ENCODE assay signal across 8 cellular contexts in the genomic region with DNA sequence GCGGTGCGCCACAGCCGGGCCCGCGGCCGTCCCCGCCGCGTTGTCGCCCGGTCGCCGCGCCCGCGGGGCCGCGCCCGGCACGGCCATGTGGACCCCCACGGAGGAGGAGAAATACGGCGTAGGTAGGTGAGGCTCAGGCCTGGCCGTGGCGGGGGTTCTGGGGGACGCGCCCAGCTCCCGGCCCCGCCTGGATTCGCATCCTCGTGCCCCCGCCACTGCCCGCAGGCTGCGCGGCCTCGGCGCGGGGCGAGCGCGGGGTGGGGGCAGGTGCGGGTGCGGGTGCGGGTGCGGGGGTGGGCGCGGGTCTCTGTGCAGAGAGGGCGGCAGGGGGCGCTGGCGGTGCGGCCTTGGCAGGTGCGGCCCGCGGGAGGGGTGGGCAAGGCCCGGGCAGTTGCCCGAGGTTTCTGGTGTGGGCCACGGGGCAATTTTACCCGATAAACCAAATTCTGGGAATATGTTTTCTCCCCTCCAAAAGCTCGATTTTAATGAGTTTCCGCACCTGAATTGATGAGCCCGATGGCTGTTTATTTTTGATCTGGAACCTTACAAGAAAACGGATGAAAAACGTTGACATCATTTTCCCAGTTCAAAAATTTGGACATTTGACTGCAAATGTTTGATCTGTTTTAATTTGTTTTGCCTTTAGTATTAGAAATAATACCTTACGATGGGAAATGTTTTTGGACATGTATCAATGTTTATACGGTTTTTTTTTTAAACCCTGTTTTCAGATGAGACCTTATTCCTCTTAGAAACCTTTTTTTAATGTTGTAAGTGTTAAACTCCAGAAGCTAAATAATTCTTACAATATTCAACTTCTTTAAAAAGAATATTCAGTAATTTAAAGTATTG.
DNase-seq lines count a peak whose midpoint lies in the region; ATAC-seq, FAIRE-seq and TF ChIP-seq lines count a peak whose summit lies in the region.

No MANE protein-coding gene starts in this region.

- TF ChIP-seq CTCF in astrocyte of the spinal cord (IDR thresholded peaks at IDR 0.05; ENCODE audit: low read depth, low read length): peak; percentile 21

- peak overlapping the region; percentile 15 for H3K4me3 ChIP-seq in astrocyte of the spinal cord (ENCODE audit: low read depth, low read length)

- no peak for TF ChIP-seq POLR2A in H54 (IDR thresholded peaks at IDR 0.05; ENCODE audit: low read depth, low read length)

- peak; percentile 47 for ATAC-seq in HG02759 (IDR thresholded peaks at IDR 0.05; ENCODE audit: unreplicated experiment)

- DNase-seq in Ammon's horn (ENCODE audit: low spot score) (peak; percentile 79), T-helper 9 cell (peak; percentile 44), astrocyte of the spinal cord (ENCODE audit: low read depth, low spot score) (no peak), iPS-NIHi7 (ENCODE audit: extremely low spot score) (peak; percentile 82), H54 (ENCODE audit: insufficient read length, low spot score) (no peak), COLO829 (ENCODE audit: low spot score) (no peak)
- DNase-seq in stimulated activated CD4-positive, alpha-beta T cell treated with anti-CD3 and anti-CD28 coated beads, Interleukin-1b, Interleukin-23, amount 100 ng/mL, for 4 hours (ENCODE audit: low read depth in 2 of 2): peak; percentile 55 to 65

- FAIRE-seq in H54 (lab: Jason Lieb, UNC): no peak

- in situ Hi-C loops in astrocyte of the spinal cord (cut with HindIII; ENCODE audit: low sequenced_read_pairs): no loop called here

Comparison
In these comparisons a context has a peak if more than half of its experiments do, and no peak if none do; other contexts are left out.
1. DNase-seq: peak in Ammon's horn (single experiment), T-helper 9 cell (single experiment), iPS-NIHi7 (single experiment) and stimulated activated CD4-positive, alpha-beta T cell treated with anti-CD3 and anti-CD28 coated beads, Interleukin-1b, Interleukin-23, amount 100 ng/mL, for 4 hours (2 of 2); none in astrocyte of the spinal cord (single experiment), H54 (single experiment) and COLO829 (single experiment).